In the genomic region with DNA sequence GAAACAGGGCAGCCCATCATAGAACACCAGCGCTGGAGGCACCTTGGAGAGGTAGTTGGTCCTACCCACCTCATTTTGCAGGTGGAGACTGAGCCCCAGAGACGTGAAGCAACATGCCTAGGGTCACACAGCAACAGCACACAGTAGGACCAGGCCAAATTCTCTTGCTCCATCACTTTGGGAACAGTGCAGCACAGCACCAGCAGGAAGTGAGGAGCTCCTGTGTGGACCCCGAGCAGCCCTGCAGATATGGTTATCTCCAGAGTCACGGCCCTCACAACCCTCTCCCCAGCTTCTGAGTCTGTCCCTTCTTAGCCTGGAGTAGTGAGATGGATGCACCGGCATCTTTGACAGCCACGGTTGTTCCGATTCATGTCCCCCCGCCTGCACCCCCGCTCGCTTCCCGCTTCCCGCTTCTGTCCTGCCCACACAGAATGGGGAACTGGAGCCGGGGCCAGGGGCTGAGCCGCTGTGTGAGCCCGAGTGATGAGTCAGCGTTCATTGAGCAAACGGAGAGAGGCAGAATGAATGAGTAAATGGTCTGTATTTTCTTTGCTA, we compare ENCODE assay signal across 1 cellular context.
TF ChIP-seq lines count a peak whose summit lies in the region.

No MANE protein-coding gene starts in this region.

TF ChIP-seq in K562, 482 proteins besides CTCF, POLR2A, EP300 and RAD21 (continued from another document and continues in another):
- TF ChIP-seq, protein P1, sequence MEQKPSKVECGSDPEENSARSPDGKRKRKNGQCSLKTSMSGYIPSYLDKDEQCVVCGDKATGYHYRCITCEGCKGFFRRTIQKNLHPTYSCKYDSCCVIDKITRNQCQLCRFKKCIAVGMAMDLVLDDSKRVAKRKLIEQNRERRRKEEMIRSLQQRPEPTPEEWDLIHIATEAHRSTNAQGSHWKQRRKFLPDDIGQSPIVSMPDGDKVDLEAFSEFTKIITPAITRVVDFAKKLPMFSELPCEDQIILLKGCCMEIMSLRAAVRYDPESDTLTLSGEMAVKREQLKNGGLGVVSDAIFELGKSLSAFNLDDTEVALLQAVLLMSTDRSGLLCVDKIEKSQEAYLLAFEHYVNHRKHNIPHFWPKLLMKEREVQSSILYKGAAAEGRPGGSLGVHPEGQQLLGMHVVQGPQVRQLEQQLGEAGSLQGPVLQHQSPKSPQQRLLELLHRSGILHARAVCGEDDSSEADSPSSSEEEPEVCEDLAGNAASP (IDR thresholded peaks at IDR 0.05) = no peak
- TF ChIP-seq, protein P2, sequence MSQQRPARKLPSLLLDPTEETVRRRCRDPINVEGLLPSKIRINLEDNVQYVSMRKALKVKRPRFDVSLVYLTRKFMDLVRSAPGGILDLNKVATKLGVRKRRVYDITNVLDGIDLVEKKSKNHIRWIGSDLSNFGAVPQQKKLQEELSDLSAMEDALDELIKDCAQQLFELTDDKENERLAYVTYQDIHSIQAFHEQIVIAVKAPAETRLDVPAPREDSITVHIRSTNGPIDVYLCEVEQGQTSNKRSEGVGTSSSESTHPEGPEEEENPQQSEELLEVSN (IDR thresholded peaks at IDR 0.05; ENCODE audit: borderline replicate concordance in 1 of 2, extremely low read depth in 1 of 2, insufficient read depth in 1 of 2, insufficient read length in 1 of 2, low read depth in 1 of 2, low read length in 1 of 2, poor library complexity in 1 of 2, severe bottlenecking in 1 of 2) = peak in 1 of 2 experiments; percentile 15
- TF ChIP-seq, protein P3, sequence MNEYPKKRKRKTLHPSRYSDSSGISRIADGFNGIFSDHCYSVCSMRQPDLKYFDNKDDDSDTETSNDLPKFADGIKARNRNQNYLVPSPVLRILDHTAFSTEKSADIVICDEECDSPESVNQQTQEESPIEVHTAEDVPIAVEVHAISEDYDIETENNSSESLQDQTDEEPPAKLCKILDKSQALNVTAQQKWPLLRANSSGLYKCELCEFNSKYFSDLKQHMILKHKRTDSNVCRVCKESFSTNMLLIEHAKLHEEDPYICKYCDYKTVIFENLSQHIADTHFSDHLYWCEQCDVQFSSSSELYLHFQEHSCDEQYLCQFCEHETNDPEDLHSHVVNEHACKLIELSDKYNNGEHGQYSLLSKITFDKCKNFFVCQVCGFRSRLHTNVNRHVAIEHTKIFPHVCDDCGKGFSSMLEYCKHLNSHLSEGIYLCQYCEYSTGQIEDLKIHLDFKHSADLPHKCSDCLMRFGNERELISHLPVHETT (CRISPR knock-in tag; conservative IDR thresholded peaks at IDR 0.05 in 1 of 2, IDR thresholded peaks at IDR 0.05 in 1 of 2) = no peak
- TF ChIP-seq ZKSCAN8 (CRISPR knock-in tag; IDR thresholded peaks at IDR 0.05) = no peak
- TF ChIP-seq, protein P4, sequence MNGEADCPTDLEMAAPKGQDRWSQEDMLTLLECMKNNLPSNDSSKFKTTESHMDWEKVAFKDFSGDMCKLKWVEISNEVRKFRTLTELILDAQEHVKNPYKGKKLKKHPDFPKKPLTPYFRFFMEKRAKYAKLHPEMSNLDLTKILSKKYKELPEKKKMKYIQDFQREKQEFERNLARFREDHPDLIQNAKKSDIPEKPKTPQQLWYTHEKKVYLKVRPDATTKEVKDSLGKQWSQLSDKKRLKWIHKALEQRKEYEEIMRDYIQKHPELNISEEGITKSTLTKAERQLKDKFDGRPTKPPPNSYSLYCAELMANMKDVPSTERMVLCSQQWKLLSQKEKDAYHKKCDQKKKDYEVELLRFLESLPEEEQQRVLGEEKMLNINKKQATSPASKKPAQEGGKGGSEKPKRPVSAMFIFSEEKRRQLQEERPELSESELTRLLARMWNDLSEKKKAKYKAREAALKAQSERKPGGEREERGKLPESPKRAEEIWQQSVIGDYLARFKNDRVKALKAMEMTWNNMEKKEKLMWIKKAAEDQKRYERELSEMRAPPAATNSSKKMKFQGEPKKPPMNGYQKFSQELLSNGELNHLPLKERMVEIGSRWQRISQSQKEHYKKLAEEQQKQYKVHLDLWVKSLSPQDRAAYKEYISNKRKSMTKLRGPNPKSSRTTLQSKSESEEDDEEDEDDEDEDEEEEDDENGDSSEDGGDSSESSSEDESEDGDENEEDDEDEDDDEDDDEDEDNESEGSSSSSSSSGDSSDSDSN (IDR thresholded peaks at IDR 0.05; ENCODE audit: borderline replicate concordance in 1 of 2, low read depth in 2 of 2, low read length in 2 of 2) = 0 out of 4 replicates have a peak, but pooled peaks of 1 of the 2 experiments have one; percentile 48
- TF ChIP-seq TEAD2 (tag; IDR thresholded peaks at IDR 0.05) = no peak
- TF ChIP-seq, protein P5, sequence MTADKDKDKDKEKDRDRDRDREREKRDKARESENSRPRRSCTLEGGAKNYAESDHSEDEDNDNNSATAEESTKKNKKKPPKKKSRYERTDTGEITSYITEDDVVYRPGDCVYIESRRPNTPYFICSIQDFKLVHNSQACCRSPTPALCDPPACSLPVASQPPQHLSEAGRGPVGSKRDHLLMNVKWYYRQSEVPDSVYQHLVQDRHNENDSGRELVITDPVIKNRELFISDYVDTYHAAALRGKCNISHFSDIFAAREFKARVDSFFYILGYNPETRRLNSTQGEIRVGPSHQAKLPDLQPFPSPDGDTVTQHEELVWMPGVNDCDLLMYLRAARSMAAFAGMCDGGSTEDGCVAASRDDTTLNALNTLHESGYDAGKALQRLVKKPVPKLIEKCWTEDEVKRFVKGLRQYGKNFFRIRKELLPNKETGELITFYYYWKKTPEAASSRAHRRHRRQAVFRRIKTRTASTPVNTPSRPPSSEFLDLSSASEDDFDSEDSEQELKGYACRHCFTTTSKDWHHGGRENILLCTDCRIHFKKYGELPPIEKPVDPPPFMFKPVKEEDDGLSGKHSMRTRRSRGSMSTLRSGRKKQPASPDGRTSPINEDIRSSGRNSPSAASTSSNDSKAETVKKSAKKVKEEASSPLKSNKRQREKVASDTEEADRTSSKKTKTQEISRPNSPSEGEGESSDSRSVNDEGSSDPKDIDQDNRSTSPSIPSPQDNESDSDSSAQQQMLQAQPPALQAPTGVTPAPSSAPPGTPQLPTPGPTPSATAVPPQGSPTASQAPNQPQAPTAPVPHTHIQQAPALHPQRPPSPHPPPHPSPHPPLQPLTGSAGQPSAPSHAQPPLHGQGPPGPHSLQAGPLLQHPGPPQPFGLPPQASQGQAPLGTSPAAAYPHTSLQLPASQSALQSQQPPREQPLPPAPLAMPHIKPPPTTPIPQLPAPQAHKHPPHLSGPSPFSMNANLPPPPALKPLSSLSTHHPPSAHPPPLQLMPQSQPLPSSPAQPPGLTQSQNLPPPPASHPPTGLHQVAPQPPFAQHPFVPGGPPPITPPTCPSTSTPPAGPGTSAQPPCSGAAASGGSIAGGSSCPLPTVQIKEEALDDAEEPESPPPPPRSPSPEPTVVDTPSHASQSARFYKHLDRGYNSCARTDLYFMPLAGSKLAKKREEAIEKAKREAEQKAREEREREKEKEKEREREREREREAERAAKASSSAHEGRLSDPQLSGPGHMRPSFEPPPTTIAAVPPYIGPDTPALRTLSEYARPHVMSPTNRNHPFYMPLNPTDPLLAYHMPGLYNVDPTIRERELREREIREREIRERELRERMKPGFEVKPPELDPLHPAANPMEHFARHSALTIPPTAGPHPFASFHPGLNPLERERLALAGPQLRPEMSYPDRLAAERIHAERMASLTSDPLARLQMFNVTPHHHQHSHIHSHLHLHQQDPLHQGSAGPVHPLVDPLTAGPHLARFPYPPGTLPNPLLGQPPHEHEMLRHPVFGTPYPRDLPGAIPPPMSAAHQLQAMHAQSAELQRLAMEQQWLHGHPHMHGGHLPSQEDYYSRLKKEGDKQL (CRISPR knock-in tag; IDR thresholded peaks at IDR 0.05; ENCODE audit: borderline replicate concordance) = no peak
- TF ChIP-seq DDX20 (tag; IDR thresholded peaks at IDR 0.05; ENCODE audit: low read depth) = no peak
- no peak for TF ChIP-seq HDGF (IDR thresholded peaks at IDR 0.05)
- no peak for TF ChIP-seq TBP (optimal IDR thresholded peaks at IDR 0.05; ENCODE audit: low read depth, low read length)
- TF ChIP-seq ZNF184 (CRISPR knock-in tag; IDR thresholded peaks at IDR 0.05) = no peak
- TF ChIP-seq SETDB1 (IDR thresholded peaks at IDR 0.05; ENCODE audit: low read length) = no peak
- TF ChIP-seq ELF1 (tag; IDR thresholded peaks at IDR 0.05) = no peak
- TF ChIP-seq, protein P6, sequence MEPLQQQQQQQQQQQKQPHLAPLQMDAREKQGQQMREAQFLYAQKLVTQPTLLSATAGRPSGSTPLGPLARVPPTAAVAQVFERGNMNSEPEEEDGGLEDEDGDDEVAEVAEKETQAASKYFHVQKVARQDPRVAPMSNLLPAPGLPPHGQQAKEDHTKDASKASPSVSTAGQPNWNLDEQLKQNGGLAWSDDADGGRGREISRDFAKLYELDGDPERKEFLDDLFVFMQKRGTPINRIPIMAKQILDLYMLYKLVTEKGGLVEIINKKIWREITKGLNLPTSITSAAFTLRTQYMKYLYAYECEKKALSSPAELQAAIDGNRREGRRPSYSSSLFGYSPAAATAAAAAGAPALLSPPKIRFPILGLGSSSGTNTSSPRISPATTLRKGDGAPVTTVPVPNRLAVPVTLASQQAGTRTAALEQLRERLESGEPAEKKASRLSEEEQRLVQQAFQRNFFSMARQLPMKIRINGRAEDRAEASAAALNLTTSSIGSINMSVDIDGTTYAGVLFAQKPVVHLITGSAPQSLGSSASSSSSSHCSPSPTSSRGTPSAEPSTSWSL (CRISPR knock-in tag; IDR thresholded peaks at IDR 0.05; ENCODE audit: borderline replicate concordance) = no peak
- TF ChIP-seq ZFPM2 (CRISPR knock-in tag; IDR thresholded peaks at IDR 0.05) = no peak
- 0 out of 2 replicates have a peak, but pooled peaks have one; percentile 28 for TF ChIP-seq CEBPB (tag; IDR thresholded peaks at IDR 0.05)
- peak; percentile 92 for TF ChIP-seq MAFF (IDR thresholded peaks at IDR 0.05; ENCODE audit: low read length)
- TF ChIP-seq, protein P7, sequence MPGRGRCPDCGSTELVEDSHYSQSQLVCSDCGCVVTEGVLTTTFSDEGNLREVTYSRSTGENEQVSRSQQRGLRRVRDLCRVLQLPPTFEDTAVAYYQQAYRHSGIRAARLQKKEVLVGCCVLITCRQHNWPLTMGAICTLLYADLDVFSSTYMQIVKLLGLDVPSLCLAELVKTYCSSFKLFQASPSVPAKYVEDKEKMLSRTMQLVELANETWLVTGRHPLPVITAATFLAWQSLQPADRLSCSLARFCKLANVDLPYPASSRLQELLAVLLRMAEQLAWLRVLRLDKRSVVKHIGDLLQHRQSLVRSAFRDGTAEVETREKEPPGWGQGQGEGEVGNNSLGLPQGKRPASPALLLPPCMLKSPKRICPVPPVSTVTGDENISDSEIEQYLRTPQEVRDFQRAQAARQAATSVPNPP (IDR thresholded peaks at IDR 0.05; ENCODE audit: borderline replicate concordance, insufficient read depth, insufficient read length) = no peak
- no peak for TF ChIP-seq TEAD1 (CRISPR knock-in tag; IDR thresholded peaks at IDR 0.05)
- TF ChIP-seq, protein P8, sequence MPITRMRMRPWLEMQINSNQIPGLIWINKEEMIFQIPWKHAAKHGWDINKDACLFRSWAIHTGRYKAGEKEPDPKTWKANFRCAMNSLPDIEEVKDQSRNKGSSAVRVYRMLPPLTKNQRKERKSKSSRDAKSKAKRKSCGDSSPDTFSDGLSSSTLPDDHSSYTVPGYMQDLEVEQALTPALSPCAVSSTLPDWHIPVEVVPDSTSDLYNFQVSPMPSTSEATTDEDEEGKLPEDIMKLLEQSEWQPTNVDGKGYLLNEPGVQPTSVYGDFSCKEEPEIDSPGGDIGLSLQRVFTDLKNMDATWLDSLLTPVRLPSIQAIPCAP (CRISPR knock-in tag; IDR thresholded peaks at IDR 0.05; ENCODE audit: borderline replicate concordance) = no peak
- no peak for TF ChIP-seq ZNF324 (CRISPR knock-in tag; IDR thresholded peaks at IDR 0.05)
- no peak for TF ChIP-seq HNRNPL (IDR thresholded peaks at IDR 0.05; ENCODE audit: low read depth, low read length)
- TF ChIP-seq NBN (IDR thresholded peaks at IDR 0.05; ENCODE audit: low read depth) = no peak
- TF ChIP-seq, protein P9, sequence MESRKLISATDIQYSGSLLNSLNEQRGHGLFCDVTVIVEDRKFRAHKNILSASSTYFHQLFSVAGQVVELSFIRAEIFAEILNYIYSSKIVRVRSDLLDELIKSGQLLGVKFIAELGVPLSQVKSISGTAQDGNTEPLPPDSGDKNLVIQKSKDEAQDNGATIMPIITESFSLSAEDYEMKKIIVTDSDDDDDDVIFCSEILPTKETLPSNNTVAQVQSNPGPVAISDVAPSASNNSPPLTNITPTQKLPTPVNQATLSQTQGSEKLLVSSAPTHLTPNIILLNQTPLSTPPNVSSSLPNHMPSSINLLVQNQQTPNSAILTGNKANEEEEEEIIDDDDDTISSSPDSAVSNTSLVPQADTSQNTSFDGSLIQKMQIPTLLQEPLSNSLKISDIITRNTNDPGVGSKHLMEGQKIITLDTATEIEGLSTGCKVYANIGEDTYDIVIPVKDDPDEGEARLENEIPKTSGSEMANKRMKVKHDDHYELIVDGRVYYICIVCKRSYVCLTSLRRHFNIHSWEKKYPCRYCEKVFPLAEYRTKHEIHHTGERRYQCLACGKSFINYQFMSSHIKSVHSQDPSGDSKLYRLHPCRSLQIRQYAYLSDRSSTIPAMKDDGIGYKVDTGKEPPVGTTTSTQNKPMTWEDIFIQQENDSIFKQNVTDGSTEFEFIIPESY (CRISPR knock-in tag; IDR thresholded peaks at IDR 0.05) = no peak
- TF ChIP-seq NR4A1 (CRISPR knock-in tag; IDR thresholded peaks at IDR 0.05) = no peak
- no peak for TF ChIP-seq NR4A1 (tag; IDR thresholded peaks at IDR 0.05)
- no peak for TF ChIP-seq RBM15 (IDR thresholded peaks at IDR 0.05; ENCODE audit: insufficient read depth, low read length)
- no peak for TF ChIP-seq RFX1 (IDR thresholded peaks at IDR 0.05)
- TF ChIP-seq KDM4B (IDR thresholded peaks at IDR 0.05; ENCODE audit: borderline replicate concordance in 2 of 2, low read depth in 1 of 2) = no peak
- no peak for TF ChIP-seq CEBPG (CRISPR knock-in tag; IDR thresholded peaks at IDR 0.05)
- 0 out of 4 replicates have a peak, but pooled peaks of 1 of the 2 experiments have one; percentile 22 for TF ChIP-seq CEBPG (tag; conservative IDR thresholded peaks at IDR 0.05 in 1 of 2, IDR thresholded peaks at IDR 0.05 in 1 of 2)
- TF ChIP-seq OTX1 (CRISPR knock-in tag; IDR thresholded peaks at IDR 0.05) = no peak
- no peak for TF ChIP-seq MYBL2 (IDR thresholded peaks at IDR 0.05; ENCODE audit: low read depth)
- no peak for TF ChIP-seq MYBL2 (CRISPR knock-in tag; IDR thresholded peaks at IDR 0.05; ENCODE audit: borderline replicate concordance)
- no peak for TF ChIP-seq NR1H2 (CRISPR knock-in tag; IDR thresholded peaks at IDR 0.05)
- TF ChIP-seq, protein P10, sequence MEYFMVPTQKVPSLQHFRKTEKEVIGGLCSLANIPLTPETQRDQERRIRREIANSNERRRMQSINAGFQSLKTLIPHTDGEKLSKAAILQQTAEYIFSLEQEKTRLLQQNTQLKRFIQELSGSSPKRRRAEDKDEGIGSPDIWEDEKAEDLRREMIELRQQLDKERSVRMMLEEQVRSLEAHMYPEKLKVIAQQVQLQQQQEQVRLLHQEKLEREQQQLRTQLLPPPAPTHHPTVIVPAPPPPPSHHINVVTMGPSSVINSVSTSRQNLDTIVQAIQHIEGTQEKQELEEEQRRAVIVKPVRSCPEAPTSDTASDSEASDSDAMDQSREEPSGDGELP (CRISPR knock-in tag; IDR thresholded peaks at IDR 0.05; ENCODE audit: borderline replicate concordance) = no peak
- TF ChIP-seq, protein P11, sequence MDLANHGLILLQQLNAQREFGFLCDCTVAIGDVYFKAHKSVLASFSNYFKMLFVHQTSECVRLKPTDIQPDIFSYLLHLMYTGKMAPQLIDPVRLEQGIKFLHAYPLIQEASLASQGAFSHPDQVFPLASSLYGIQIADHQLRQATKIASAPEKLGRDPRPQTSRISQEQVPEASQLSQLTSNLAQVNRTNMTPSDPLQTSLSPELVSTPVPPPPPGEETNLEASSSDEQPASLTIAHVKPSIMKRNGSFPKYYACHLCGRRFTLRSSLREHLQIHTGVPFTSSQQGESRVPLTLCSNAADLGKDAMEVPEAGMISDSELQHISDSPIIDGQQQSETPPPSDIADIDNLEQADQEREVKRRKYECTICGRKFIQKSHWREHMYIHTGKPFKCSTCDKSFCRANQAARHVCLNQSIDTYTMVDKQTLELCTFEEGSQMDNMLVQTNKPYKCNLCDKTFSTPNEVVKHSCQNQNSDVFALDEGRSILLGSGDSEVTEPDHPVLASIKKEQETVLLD (IDR thresholded peaks at IDR 0.05) = no peak
- no peak for TF ChIP-seq TAF7 (tag; IDR thresholded peaks at IDR 0.05)
